1 cellular context compared by ENCODE assay signal in the genomic region with DNA sequence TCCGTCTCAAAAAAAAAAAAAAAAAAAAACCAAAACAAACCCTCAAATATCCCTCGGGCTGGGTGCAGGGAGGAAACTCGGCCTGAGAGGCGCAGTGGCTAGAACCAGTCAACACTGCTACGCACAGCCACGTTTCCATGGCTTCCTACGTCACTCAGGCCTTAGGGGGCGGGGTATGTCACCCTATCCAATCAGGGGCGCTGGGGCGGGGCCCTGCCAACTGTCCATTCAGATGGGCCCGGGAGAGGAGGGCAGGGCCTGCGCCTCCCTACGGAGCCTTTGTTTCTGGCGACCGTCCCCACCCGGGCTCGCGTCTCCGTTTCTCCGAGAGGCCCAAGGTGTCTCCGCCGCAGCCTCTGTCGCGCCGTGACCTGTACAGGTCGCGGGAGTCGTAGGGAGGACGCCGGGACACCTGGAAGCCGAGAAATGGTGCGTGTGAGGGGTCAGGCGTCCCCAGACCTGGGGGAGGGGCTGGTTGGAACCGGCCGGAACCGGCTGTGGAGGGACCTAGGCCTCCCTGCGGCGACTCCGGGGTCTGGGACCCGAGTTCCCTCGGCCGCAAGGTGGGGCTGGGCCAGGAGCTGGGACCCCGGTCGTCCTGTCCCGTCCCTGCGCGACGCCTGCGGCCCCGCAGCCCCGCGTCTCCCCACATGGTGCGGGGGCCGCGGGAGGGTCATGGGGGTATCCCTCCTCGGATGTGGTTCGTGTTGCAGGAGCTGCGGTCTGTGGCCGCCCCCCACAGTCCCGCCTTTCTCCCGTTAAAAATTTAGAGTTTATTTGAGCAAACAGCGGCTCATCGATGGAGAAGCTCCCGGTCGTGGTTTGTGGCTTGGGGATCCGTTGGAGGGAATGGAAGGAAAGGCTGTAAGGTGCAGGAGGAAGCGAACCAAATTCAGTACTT.
TF ChIP-seq lines count a peak whose summit lies in the region.

Gene ZNF627, plus strand, starts transcription at position 282 of the 901 bp plus-strand sequence. Its CDS starts 145 bp downstream, at position 427.

TF ChIP-seq in HepG2, 621 proteins besides CTCF, POLR2A, EP300 and RAD21 (continued from another document and continues in another):
- TF ChIP-seq UBTF (CRISPR knock-in tag; IDR thresholded peaks at IDR 0.05), result peak; percentile 96
- TF ChIP-seq ARNT2 (CRISPR knock-in tag; IDR thresholded peaks at IDR 0.05; ENCODE audit: low read depth), result peak; percentile 64; the same call in 1 of the 2 replicates
- TF ChIP-seq ZNF660 (CRISPR knock-in tag; IDR thresholded peaks at IDR 0.05; ENCODE audit: borderline replicate concordance, low read depth), result no peak
- no peak for TF ChIP-seq ZNF496 (CRISPR knock-in tag; IDR thresholded peaks at IDR 0.05; ENCODE audit: insufficient replicate concordance)
- peak; percentile 47; the same call in 1 of the 2 replicates for TF ChIP-seq NR2C2 (CRISPR knock-in tag; IDR thresholded peaks at IDR 0.05; ENCODE audit: borderline replicate concordance)
- TF ChIP-seq GATA4 (IDR thresholded peaks at IDR 0.05; ENCODE audit: borderline replicate concordance, low read depth), result peak; percentile 44; the same call in 1 of the 2 replicates
- TF ChIP-seq ZBTB33 (CRISPR knock-in tag; IDR thresholded peaks at IDR 0.05), result no peak
- no peak for TF ChIP-seq ELF4 (CRISPR knock-in tag; IDR thresholded peaks at IDR 0.05; ENCODE audit: borderline replicate concordance)
- peak; percentile 83 for TF ChIP-seq HIVEP1 (CRISPR knock-in tag; IDR thresholded peaks at IDR 0.05)
- peak; percentile 26; the same call in 1 of the 2 replicates for TF ChIP-seq TSC22D2 (CRISPR knock-in tag; IDR thresholded peaks at IDR 0.05; ENCODE audit: borderline replicate concordance)
- no peak for TF ChIP-seq ZNF207 (IDR thresholded peaks at IDR 0.05; ENCODE audit: borderline replicate concordance)
- TF ChIP-seq FOXP1 (IDR thresholded peaks at IDR 0.05), result no peak
- no peak for TF ChIP-seq FOXP1 (CRISPR knock-in tag; IDR thresholded peaks at IDR 0.05)
- TF ChIP-seq SATB2 (CRISPR knock-in tag; IDR thresholded peaks at IDR 0.05), result no peak
- TF ChIP-seq SIX1 (CRISPR knock-in tag; IDR thresholded peaks at IDR 0.05; ENCODE audit: borderline replicate concordance), result no peak
- TF ChIP-seq ZNF572 (CRISPR knock-in tag; IDR thresholded peaks at IDR 0.05), result no peak
- TF ChIP-seq ZMYM3 (CRISPR knock-in tag; IDR thresholded peaks at IDR 0.05), result no peak
- TF ChIP-seq GATAD2A (CRISPR knock-in tag; IDR thresholded peaks at IDR 0.05), result peak; percentile 37; the same call in 1 of the 2 replicates
- TF ChIP-seq TEF (CRISPR knock-in tag; IDR thresholded peaks at IDR 0.05), result no peak
- no peak; the same call in 1 of the 2 replicates for TF ChIP-seq RARA (CRISPR knock-in tag; IDR thresholded peaks at IDR 0.05)
- TF ChIP-seq SRSF1 (optimal IDR thresholded peaks at IDR 0.05; ENCODE audit: low read depth, low read length), result peak; percentile 78
- peak; percentile 93 for TF ChIP-seq THAP9 (CRISPR knock-in tag; IDR thresholded peaks at IDR 0.05; ENCODE audit: borderline replicate concordance)
- TF ChIP-seq, protein P1, sequence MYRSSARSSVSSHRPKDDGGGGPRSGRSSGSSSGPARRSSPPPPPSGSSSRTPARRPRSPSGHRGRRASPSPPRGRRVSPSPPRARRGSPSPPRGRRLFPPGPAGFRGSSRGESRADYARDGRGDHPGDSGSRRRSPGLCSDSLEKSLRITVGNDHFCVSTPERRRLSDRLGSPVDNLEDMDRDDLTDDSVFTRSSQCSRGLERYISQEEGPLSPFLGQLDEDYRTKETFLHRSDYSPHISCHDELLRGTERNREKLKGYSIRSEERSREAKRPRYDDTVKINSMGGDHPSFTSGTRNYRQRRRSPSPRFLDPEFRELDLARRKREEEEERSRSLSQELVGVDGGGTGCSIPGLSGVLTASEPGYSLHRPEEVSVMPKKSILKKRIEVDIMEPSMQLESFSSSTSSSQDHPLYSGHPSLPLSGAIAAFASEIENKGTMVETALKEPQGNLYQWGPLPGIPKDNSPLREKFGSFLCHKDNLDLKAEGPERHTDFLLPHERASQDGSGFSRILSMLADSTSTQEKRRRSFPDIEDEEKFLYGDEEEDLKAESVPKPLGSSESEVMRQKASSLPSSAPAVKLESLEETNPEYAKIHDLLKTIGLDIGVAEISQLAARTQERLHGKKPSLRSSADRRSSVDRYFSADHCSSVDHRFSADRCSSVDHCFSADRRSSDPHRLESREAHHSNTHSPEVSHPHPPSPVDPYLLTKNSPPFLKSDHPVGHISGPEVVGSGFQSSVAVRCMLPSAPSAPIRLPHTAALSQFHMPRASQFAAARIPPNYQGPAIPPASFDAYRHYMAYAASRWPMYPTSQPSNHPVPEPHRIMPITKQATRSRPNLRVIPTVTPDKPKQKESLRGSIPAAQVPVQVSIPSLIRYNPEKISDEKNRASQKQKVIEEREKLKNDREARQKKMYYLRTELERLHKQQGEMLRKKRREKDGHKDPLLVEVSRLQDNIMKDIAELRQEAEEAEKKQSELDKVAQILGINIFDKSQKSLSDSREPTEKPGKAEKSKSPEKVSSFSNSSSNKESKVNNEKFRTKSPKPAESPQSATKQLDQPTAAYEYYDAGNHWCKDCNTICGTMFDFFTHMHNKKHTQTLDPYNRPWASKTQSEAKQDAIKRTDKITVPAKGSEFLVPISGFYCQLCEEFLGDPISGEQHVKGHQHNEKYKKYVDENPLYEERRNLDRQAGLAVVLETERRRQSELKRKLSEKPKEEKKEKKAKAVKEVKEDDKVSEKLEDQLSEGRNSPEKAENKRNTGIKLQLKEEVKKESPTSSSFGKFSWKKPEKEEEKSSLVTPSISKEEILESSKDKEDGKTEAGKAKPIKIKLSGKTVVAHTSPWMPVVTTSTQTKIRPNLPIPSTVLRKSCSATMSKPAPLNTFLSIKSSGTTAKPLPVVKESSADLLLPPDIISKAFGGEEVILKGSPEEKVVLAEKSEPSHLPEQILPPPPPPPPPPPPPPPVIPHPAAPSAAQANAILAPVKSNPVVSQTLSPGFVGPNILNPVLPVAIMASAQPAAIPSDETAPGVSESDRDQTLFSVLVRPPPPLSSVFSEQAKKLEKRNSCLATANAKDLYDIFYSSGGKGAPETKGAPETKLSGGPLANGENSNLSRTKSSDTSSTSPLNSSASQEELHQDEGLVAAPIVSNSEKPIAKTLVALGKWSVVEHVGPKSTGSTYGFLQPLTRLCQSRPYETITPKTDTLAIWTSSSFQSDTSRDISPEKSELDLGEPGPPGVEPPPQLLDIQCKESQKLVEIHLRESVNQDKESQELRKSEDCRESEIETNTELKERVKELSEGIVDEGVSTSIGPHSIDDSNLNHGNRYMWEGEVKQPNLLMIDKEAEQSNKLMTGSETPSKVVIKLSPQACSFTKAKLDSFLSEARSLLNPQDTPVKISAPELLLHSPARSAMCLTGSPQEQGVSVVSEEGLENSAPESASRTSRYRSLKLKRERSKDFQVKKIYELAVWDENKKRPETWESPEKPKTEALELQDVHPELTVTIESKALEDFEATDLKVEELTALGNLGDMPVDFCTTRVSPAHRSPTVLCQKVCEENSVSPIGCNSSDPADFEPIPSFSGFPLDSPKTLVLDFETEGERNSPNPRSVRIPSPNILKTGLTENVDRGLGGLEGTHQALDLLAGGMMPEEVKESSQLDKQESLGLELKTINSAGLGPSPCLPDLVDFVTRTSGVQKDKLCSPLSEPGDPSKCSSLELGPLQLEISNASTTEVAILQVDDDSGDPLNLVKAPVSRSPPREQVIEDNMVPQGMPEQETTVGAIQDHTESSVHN (CRISPR knock-in tag; IDR thresholded peaks at IDR 0.05), result no peak
- no peak for TF ChIP-seq JUND (CRISPR knock-in tag; IDR thresholded peaks at IDR 0.05)
- TF ChIP-seq HDAC2 (CRISPR knock-in tag; IDR thresholded peaks at IDR 0.05), result 0 out of 2 replicates have a peak, but pooled peaks have one; percentile 38
- no peak for TF ChIP-seq ZNF878 (CRISPR knock-in tag; IDR thresholded peaks at IDR 0.05)
- 0 out of 2 replicates have a peak, but pooled peaks have one; percentile 30 for TF ChIP-seq ZNF609 (CRISPR knock-in tag; IDR thresholded peaks at IDR 0.05; ENCODE audit: borderline replicate concordance)
- peak; percentile 93 for TF ChIP-seq ZNF883 (CRISPR knock-in tag; IDR thresholded peaks at IDR 0.05; ENCODE audit: not compliant biosample characterization)
- TF ChIP-seq SMC3 (IDR thresholded peaks at IDR 0.05; ENCODE audit: low read length), result no peak
- TF ChIP-seq, protein P2, sequence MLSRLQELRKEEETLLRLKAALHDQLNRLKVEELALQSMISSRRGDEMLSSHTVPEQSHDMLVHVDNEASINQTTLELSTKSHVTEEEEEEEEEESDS (CRISPR knock-in tag; IDR thresholded peaks at IDR 0.05; ENCODE audit: borderline replicate concordance), result no peak
- no peak for TF ChIP-seq RBAK (CRISPR knock-in tag; IDR thresholded peaks at IDR 0.05)
- 0 out of 2 replicates have a peak, but pooled peaks have one; percentile 32 for TF ChIP-seq ATRX (CRISPR knock-in tag; IDR thresholded peaks at IDR 0.05; ENCODE audit: borderline replicate concordance)
